Comparison of ENCODE assay signal across 1 cellular context in the genomic region with DNA sequence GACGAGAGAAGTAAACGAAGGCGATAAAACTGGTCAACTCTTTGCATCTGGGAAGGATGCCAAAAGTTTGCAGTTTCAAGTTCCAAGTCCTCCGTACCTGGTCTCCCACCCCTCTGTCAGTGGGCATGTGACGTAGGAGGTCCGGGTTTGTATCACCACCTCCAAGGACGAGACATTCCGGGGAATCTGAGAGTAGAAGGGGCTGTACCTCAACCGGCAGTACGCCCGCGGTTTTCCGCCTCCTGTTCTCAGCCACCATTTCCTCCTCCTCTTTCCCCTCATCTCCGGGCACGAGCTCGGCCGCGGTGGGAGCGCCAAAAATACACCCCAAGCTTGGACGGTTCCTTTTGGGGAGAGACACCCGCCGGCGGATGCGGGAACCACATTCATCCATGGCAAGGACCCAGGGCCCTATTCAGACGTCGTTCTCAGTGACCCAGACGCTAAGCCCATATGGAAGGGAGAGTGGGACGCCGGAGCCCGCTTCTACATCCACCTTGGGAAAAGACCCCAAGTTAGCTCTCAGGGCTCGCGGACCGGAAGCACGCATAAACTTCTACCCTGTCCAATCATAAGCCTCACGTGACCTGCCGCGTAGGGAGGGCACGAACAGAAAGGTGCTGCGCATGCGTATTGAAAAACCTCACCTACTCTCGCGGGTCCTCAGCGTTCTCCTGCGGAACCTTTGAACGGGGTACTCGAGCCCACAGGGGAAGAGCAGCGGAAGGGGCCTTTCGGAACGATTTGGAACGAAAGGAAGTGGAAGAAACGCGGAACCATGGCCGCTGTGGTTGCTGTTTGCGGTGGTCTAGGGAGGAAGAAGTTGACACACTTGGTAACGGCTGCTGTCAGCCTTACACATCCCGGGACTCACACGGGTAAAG.
TF ChIP-seq lines count a peak whose summit lies in the region.

A gene with protein sequence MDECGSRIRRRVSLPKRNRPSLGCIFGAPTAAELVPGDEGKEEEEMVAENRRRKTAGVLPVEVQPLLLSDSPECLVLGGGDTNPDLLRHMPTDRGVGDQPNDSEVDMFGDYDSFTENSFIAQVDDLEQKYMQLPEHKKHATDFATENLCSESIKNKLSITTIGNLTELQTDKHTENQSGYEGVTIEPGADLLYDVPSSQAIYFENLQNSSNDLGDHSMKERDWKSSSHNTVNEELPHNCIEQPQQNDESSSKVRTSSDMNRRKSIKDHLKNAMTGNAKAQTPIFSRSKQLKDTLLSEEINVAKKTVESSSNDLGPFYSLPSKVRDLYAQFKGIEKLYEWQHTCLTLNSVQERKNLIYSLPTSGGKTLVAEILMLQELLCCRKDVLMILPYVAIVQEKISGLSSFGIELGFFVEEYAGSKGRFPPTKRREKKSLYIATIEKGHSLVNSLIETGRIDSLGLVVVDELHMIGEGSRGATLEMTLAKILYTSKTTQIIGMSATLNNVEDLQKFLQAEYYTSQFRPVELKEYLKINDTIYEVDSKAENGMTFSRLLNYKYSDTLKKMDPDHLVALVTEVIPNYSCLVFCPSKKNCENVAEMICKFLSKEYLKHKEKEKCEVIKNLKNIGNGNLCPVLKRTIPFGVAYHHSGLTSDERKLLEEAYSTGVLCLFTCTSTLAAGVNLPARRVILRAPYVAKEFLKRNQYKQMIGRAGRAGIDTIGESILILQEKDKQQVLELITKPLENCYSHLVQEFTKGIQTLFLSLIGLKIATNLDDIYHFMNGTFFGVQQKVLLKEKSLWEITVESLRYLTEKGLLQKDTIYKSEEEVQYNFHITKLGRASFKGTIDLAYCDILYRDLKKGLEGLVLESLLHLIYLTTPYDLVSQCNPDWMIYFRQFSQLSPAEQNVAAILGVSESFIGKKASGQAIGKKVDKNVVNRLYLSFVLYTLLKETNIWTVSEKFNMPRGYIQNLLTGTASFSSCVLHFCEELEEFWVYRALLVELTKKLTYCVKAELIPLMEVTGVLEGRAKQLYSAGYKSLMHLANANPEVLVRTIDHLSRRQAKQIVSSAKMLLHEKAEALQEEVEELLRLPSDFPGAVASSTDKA (minus strand): TSS at position 524 of the 884 bp plus-strand sequence. CDS start 130 bp downstream, at position 394.
MRPS18C (plus strand) TSS at position 759 of the 884 bp plus-strand sequence; CDS start at position 779, 20 bp downstream.

TF ChIP-seq in K562, 482 proteins besides CTCF, POLR2A, EP300 and RAD21 (continued from another document and continues in another):
- TF ChIP-seq, protein P1, sequence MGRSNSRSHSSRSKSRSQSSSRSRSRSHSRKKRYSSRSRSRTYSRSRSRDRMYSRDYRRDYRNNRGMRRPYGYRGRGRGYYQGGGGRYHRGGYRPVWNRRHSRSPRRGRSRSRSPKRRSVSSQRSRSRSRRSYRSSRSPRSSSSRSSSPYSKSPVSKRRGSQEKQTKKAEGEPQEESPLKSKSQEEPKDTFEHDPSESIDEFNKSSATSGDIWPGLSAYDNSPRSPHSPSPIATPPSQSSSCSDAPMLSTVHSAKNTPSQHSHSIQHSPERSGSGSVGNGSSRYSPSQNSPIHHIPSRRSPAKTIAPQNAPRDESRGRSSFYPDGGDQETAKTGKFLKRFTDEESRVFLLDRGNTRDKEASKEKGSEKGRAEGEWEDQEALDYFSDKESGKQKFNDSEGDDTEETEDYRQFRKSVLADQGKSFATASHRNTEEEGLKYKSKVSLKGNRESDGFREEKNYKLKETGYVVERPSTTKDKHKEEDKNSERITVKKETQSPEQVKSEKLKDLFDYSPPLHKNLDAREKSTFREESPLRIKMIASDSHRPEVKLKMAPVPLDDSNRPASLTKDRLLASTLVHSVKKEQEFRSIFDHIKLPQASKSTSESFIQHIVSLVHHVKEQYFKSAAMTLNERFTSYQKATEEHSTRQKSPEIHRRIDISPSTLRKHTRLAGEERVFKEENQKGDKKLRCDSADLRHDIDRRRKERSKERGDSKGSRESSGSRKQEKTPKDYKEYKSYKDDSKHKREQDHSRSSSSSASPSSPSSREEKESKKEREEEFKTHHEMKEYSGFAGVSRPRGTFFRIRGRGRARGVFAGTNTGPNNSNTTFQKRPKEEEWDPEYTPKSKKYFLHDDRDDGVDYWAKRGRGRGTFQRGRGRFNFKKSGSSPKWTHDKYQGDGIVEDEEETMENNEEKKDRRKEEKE (IDR thresholded peaks at IDR 0.05; ENCODE audit: borderline replicate concordance in 1 of 2, control insufficient read depth in 1 of 2, low read depth in 2 of 2, low read length in 1 of 2), result peak in 1 of 2 experiments; percentile 89; a peak in 2 of 4 replicates
- TF ChIP-seq, protein P2, sequence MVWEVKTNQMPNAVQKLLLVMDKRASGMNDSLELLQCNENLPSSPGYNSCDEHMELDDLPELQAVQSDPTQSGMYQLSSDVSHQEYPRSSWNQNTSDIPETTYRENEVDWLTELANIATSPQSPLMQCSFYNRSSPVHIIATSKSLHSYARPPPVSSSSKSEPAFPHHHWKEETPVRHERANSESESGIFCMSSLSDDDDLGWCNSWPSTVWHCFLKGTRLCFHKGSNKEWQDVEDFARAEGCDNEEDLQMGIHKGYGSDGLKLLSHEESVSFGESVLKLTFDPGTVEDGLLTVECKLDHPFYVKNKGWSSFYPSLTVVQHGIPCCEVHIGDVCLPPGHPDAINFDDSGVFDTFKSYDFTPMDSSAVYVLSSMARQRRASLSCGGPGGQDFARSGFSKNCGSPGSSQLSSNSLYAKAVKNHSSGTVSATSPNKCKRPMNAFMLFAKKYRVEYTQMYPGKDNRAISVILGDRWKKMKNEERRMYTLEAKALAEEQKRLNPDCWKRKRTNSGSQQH (CRISPR knock-in tag; IDR thresholded peaks at IDR 0.05), result 0 out of 2 replicates have a peak, but pooled peaks have one; percentile 14
- TF ChIP-seq SIN3A (IDR thresholded peaks at IDR 0.05; ENCODE audit: borderline replicate concordance in 2 of 2, control insufficient read depth in 1 of 2, low read depth in 2 of 2, low read length in 2 of 2) (peak; percentile 62 to 84; a peak in 3 of 4 replicates), REST (CRISPR knock-in tag; IDR thresholded peaks at IDR 0.05; ENCODE audit: low read depth) (peak; percentile 50; the same call in 1 of the 2 replicates), SPI1 (IDR thresholded peaks at IDR 0.05; ENCODE audit: borderline replicate concordance, low read depth, low read length) (peak; percentile 79), NUFIP1 (IDR thresholded peaks at IDR 0.05; ENCODE audit: partially characterized antibody) (peak; percentile 6), GATAD2A (IDR thresholded peaks at IDR 0.05) (peak; percentile 60; the same call in 1 of the 2 replicates), HLTF (IDR thresholded peaks at IDR 0.05) (no peak), ETV6 (IDR thresholded peaks at IDR 0.05; ENCODE audit: borderline replicate concordance in 1 of 2, low read depth in 2 of 2, low read length in 1 of 2) (peak; percentile 38 to 46; a peak in 1 of 4 replicates), ETV6 (CRISPR knock-in tag; IDR thresholded peaks at IDR 0.05; ENCODE audit: borderline replicate concordance) (no peak), BRD9 (IDR thresholded peaks at IDR 0.05; ENCODE audit: low read depth, partially characterized antibody) (peak; percentile 46), ZNF316 (IDR thresholded peaks at IDR 0.05) (no peak), ZNF609 (CRISPR knock-in tag; IDR thresholded peaks at IDR 0.05; ENCODE audit: borderline replicate concordance) (0 out of 2 replicates have a peak, but pooled peaks have one; percentile 58), HMG20A (CRISPR knock-in tag; conservative IDR thresholded peaks at IDR 0.05) (no peak), USF1 (CRISPR knock-in tag; IDR thresholded peaks at IDR 0.05) (peak; percentile 100), RBM39 (optimal IDR thresholded peaks at IDR 0.05; ENCODE audit: low read depth, low read length) (no peak), ZBTB8A (IDR thresholded peaks at IDR 0.05; ENCODE audit: partially characterized antibody) (no peak), ZNF324 (CRISPR knock-in tag; IDR thresholded peaks at IDR 0.05) (no peak), ZFP36 (IDR thresholded peaks at IDR 0.05; ENCODE audit: low read depth, low read length, partially characterized antibody) (no peak), TAF1 (IDR thresholded peaks at IDR 0.05; ENCODE audit: control insufficient read depth, extremely low read depth, insufficient read depth, low read length, severe bottlenecking) (peak; percentile 97), BACH1 (tag; IDR thresholded peaks at IDR 0.05) (peak; percentile 57; the same call in 1 of the 2 replicates), TARDBP (IDR thresholded peaks at IDR 0.05) (0 out of 2 replicates have a peak, but pooled peaks have one; percentile 12), ESRRA (IDR thresholded peaks at IDR 0.05; ENCODE audit: borderline replicate concordance, low read depth) (peak; percentile 80; the same call in 1 of the 2 replicates), ZNF699 (CRISPR knock-in tag; IDR thresholded peaks at IDR 0.05; ENCODE audit: insufficient replicate concordance) (no peak), PHF21A (IDR thresholded peaks at IDR 0.05; ENCODE audit: borderline replicate concordance, low read depth) (peak; percentile 47; the same call in 1 of the 2 replicates), ZNF253 (CRISPR knock-in tag; conservative IDR thresholded peaks at IDR 0.05) (no peak), NBN (IDR thresholded peaks at IDR 0.05; ENCODE audit: low read depth) (peak; percentile 56; the same call in 1 of the 2 replicates)
- TF ChIP-seq, protein P3, sequence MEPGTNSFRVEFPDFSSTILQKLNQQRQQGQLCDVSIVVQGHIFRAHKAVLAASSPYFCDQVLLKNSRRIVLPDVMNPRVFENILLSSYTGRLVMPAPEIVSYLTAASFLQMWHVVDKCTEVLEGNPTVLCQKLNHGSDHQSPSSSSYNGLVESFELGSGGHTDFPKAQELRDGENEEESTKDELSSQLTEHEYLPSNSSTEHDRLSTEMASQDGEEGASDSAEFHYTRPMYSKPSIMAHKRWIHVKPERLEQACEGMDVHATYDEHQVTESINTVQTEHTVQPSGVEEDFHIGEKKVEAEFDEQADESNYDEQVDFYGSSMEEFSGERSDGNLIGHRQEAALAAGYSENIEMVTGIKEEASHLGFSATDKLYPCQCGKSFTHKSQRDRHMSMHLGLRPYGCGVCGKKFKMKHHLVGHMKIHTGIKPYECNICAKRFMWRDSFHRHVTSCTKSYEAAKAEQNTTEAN (CRISPR knock-in tag; IDR thresholded peaks at IDR 0.05), result no peak
- TF ChIP-seq, protein P4, sequence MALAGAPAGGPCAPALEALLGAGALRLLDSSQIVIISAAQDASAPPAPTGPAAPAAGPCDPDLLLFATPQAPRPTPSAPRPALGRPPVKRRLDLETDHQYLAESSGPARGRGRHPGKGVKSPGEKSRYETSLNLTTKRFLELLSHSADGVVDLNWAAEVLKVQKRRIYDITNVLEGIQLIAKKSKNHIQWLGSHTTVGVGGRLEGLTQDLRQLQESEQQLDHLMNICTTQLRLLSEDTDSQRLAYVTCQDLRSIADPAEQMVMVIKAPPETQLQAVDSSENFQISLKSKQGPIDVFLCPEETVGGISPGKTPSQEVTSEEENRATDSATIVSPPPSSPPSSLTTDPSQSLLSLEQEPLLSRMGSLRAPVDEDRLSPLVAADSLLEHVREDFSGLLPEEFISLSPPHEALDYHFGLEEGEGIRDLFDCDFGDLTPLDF (CRISPR knock-in tag; IDR thresholded peaks at IDR 0.05), result peak; percentile 67; the same call in 1 of the 2 replicates
